Comparison of ENCODE assay signal across 15 cellular contexts in genomic region chr12:23431006-23431405, GRCh38.
"Had no signal": no experiment of that assay in that cellular context is flagged by ENCODE, and none has a peak within 500 bp of the region (broad histone marks: within the 10 kb centered on the region; RNA-seq: fewer than 3 reads in every experiment).

No MANE protein-coding gene starts in this region.

- H2AFZ ChIP-seq: parathyroid adenoma had no signal

- H3K9ac ChIP-seq: parathyroid adenoma had no signal

- H3K27me3 ChIP-seq: upper lobe of left lung had no signal

- H3K27ac ChIP-seq: parathyroid adenoma, skin epidermis, upper lobe of left lung, VCaP had no signal

- H3K79me2 ChIP-seq: parathyroid adenoma had no signal

- H3K9me3 ChIP-seq: mucosa of descending colon, upper lobe of left lung had no signal

- FAIRE-seq: islet of Langerhans had no signal

- ATAC-seq: activated T-helper 17 cell treated with anti-CD3 and anti-CD28 coated beads, Interleukin-2, amount 50 U/mL, for 72 hours; mucosa of descending colon; naive thymus-derived CD4-positive, alpha-beta T cell; stimulated activated naive B cell treated with anti-CD40 and anti-IgM and Interleukin-4, amounts not matched to agents 10 μg/mL and 1 μg/mL and 100 μg/mL, for 72 hours had no signal

- DNase-seq: activated CD4-positive, alpha-beta T cell treated with anti-CD3 and anti-CD28 coated beads for 1 hour; activated CD4-positive, alpha-beta T cell treated with anti-CD3 and anti-CD28 coated beads, Interleukin-2, amount 50 U/mL, for 4 hours; activated naive CD4-positive, alpha-beta T cell treated with Interleukin-2 at 50 U/mL for 16 hours; aorta; mucosa of descending colon; naive thymus-derived CD4-positive, alpha-beta T cell; stimulated activated CD4-positive, alpha-beta T cell treated with anti-CD3 and anti-CD28 coated beads, Interleukin-15, amount 100 ng/mL, for 24 hours; stimulated activated CD4-positive, alpha-beta T cell treated with anti-CD3 and anti-CD28 coated beads, Interleukin-4, amount 100 ng/mL, for 1 hour; stimulated activated naive B cell treated with anti-CD40 and anti-IgM and Interleukin-4, amounts not matched to agents 10 μg/mL and 1 μg/mL and 100 μg/mL, for 72 hours; upper lobe of left lung had no signal

- H3K4me3 ChIP-seq: mucosa of descending colon, skin epidermis, upper lobe of left lung had no signal

- H3K36me3 ChIP-seq: upper lobe of left lung had no signal

- H3K4me1 ChIP-seq: parathyroid adenoma, upper lobe of left lung had no signal
